6 cellular contexts compared by ENCODE assay signal in the genomic region with DNA sequence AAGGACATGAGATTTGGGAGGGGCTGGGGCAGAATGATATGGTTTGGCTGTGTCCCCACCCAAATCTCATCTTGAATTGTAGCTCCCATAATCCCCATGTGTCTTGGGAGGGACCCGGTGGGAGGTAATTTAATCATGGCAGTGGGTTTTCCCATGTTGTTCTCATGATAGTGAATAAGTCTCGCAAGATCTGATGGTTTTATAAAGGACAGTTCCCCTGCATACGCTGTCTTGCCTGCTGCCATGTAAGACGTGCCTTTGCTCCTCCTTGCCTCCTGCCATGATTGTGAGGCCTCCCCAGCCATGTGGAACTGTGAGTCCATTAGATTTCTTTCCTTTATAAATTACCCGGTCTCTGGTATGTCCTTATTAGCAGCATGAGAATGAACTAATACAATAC. TPM values are rescaled to one million over a fixed set of nuclear protein-coding genes. Genes with fewer than 3 reads are reported as not detected.
"Had no signal": no experiment of that assay in that cellular context is flagged by ENCODE, and none has a peak within 500 bp of the region (broad histone marks: within the 10 kb centered on the region; RNA-seq: fewer than 3 reads in every experiment).

No MANE protein-coding gene starts in this region.

RNA-seq across cellular contexts. Expression of a gene that starts 15.2 kb away (rescaled TPM):
- total RNA-seq: occipital lobe, osteoblast, pulmonary artery endothelial cell, smooth muscle cell, temporal lobe had no signal
- polyA plus RNA-seq: neural cell, smooth muscle cell had no signal
